Comparison of ENCODE assay signal across 1 cellular context in the genomic region with DNA sequence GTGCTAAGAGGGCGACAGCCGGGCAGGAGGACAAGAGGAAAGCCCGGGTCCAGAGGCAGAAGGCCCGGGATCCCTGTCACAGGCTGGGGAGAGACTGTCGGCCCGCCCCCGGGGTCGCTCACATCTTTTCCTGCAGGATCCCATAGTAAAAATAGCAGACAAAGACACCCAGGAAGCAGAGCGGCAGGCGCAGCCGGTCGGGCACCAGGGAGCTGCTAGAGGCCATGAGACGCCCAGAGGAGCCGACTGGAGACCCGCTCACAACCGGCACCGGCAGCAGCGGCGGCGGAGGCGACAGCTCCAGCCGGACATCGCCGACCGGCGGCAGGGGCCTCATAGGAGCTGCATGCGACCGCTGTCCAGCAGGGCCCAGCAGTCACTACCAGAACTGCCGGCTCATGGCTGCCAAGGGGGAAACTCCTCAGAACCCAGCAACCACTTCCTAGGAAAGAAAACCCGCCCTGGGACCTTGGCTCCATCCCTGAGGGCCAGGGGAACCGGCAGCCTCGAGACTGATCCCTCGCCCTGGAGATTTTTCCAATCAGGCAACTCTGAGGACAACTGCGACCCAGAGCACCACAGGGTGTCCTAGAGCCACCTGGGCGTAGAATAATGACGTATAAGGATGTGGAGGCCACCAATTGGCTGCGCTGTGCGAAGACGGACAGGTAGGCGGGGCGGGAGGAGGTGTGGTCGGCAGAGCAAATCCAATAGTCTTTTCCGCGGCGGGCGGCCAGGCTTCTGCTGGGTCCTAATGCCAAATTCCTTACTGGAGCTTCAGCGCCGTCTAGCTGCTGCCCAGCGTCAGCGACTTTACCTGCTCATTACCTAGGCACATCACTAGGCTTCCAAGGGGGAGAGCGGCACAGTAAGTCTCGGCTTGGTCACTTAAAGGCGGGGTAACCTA.
A peak's percentile ranks its signal among the peaks of the same experiment; 100 is the strongest.
TF ChIP-seq lines count a peak whose summit lies in the region.

A gene with protein sequence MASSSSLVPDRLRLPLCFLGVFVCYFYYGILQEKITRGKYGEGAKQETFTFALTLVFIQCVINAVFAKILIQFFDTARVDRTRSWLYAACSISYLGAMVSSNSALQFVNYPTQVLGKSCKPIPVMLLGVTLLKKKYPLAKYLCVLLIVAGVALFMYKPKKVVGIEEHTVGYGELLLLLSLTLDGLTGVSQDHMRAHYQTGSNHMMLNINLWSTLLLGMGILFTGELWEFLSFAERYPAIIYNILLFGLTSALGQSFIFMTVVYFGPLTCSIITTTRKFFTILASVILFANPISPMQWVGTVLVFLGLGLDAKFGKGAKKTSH (minus strand): TSS at position 357 of the 907 bp plus-strand sequence. CDS start 131 bp downstream, at position 226.

TF ChIP-seq in HepG2, 621 proteins besides CTCF, POLR2A, EP300 and RAD21 (continued from another document and continues in another):
- TF ChIP-seq, protein P1, sequence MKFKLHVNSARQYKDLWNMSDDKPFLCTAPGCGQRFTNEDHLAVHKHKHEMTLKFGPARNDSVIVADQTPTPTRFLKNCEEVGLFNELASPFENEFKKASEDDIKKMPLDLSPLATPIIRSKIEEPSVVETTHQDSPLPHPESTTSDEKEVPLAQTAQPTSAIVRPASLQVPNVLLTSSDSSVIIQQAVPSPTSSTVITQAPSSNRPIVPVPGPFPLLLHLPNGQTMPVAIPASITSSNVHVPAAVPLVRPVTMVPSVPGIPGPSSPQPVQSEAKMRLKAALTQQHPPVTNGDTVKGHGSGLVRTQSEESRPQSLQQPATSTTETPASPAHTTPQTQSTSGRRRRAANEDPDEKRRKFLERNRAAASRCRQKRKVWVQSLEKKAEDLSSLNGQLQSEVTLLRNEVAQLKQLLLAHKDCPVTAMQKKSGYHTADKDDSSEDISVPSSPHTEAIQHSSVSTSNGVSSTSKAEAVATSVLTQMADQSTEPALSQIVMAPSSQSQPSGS (CRISPR knock-in tag; IDR thresholded peaks at IDR 0.05) = peak; percentile 56
- no peak for TF ChIP-seq ZNF562 (CRISPR knock-in tag; IDR thresholded peaks at IDR 0.05; ENCODE audit: borderline replicate concordance)
- TF ChIP-seq, protein P2, sequence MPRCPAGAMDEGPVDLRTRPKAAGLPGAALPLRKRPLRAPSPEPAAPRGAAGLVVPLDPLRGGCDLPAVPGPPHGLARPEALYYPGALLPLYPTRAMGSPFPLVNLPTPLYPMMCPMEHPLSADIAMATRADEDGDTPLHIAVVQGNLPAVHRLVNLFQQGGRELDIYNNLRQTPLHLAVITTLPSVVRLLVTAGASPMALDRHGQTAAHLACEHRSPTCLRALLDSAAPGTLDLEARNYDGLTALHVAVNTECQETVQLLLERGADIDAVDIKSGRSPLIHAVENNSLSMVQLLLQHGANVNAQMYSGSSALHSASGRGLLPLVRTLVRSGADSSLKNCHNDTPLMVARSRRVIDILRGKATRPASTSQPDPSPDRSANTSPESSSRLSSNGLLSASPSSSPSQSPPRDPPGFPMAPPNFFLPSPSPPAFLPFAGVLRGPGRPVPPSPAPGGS (CRISPR knock-in tag; IDR thresholded peaks at IDR 0.05) = peak; percentile 68; the same call in 1 of the 2 replicates
- no peak for TF ChIP-seq ZSCAN25 (CRISPR knock-in tag; IDR thresholded peaks at IDR 0.05)
- peak; percentile 30 for TF ChIP-seq TBL1XR1 (IDR thresholded peaks at IDR 0.05; ENCODE audit: borderline replicate concordance, low read length, partially characterized antibody)
- TF ChIP-seq MAFK (conservative IDR thresholded peaks at IDR 0.05 in 1 of 2, IDR thresholded peaks at IDR 0.05 in 1 of 2; ENCODE audit: low read length in 2 of 2) = 0 out of 4 replicates have a peak, but pooled peaks of 1 of the 2 experiments have one; percentile 3
- no peak for TF ChIP-seq RAD51 (IDR thresholded peaks at IDR 0.05; ENCODE audit: borderline replicate concordance)
- TF ChIP-seq ZNF850 (CRISPR knock-in tag; conservative IDR thresholded peaks at IDR 0.05) = 0 out of 2 replicates have a peak, but pooled peaks have one; percentile 46
- TF ChIP-seq ZC3H13 (CRISPR knock-in tag; IDR thresholded peaks at IDR 0.05) = no peak
- peak; percentile 71; the same call in 1 of the 2 replicates for TF ChIP-seq NCOR1 (IDR thresholded peaks at IDR 0.05; ENCODE audit: borderline replicate concordance, low read length)
- peak; percentile 95 for TF ChIP-seq RBFOX2 (IDR thresholded peaks at IDR 0.05; ENCODE audit: low read depth, low read length)
- TF ChIP-seq, protein P3, sequence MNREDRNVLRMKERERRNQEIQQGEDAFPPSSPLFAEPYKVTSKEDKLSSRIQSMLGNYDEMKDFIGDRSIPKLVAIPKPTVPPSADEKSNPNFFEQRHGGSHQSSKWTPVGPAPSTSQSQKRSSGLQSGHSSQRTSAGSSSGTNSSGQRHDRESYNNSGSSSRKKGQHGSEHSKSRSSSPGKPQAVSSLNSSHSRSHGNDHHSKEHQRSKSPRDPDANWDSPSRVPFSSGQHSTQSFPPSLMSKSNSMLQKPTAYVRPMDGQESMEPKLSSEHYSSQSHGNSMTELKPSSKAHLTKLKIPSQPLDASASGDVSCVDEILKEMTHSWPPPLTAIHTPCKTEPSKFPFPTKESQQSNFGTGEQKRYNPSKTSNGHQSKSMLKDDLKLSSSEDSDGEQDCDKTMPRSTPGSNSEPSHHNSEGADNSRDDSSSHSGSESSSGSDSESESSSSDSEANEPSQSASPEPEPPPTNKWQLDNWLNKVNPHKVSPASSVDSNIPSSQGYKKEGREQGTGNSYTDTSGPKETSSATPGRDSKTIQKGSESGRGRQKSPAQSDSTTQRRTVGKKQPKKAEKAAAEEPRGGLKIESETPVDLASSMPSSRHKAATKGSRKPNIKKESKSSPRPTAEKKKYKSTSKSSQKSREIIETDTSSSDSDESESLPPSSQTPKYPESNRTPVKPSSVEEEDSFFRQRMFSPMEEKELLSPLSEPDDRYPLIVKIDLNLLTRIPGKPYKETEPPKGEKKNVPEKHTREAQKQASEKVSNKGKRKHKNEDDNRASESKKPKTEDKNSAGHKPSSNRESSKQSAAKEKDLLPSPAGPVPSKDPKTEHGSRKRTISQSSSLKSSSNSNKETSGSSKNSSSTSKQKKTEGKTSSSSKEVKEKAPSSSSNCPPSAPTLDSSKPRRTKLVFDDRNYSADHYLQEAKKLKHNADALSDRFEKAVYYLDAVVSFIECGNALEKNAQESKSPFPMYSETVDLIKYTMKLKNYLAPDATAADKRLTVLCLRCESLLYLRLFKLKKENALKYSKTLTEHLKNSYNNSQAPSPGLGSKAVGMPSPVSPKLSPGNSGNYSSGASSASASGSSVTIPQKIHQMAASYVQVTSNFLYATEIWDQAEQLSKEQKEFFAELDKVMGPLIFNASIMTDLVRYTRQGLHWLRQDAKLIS (CRISPR knock-in tag; IDR thresholded peaks at IDR 0.05) = no peak; the same call in 1 of the 2 replicates
- TF ChIP-seq FOSL1 (CRISPR knock-in tag; IDR thresholded peaks at IDR 0.05; ENCODE audit: borderline replicate concordance) = no peak; the same call in 1 of the 2 replicates
- TF ChIP-seq, protein P4, sequence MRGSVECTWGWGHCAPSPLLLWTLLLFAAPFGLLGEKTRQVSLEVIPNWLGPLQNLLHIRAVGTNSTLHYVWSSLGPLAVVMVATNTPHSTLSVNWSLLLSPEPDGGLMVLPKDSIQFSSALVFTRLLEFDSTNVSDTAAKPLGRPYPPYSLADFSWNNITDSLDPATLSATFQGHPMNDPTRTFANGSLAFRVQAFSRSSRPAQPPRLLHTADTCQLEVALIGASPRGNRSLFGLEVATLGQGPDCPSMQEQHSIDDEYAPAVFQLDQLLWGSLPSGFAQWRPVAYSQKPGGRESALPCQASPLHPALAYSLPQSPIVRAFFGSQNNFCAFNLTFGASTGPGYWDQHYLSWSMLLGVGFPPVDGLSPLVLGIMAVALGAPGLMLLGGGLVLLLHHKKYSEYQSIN (CRISPR knock-in tag; IDR thresholded peaks at IDR 0.05; ENCODE audit: borderline replicate concordance) = no peak
- peak; percentile 79 for TF ChIP-seq GTF3A (CRISPR knock-in tag; conservative IDR thresholded peaks at IDR 0.05)
- no peak for TF ChIP-seq KDM6A (CRISPR knock-in tag; IDR thresholded peaks at IDR 0.05; ENCODE audit: low read depth)
- TF ChIP-seq, protein P5, sequence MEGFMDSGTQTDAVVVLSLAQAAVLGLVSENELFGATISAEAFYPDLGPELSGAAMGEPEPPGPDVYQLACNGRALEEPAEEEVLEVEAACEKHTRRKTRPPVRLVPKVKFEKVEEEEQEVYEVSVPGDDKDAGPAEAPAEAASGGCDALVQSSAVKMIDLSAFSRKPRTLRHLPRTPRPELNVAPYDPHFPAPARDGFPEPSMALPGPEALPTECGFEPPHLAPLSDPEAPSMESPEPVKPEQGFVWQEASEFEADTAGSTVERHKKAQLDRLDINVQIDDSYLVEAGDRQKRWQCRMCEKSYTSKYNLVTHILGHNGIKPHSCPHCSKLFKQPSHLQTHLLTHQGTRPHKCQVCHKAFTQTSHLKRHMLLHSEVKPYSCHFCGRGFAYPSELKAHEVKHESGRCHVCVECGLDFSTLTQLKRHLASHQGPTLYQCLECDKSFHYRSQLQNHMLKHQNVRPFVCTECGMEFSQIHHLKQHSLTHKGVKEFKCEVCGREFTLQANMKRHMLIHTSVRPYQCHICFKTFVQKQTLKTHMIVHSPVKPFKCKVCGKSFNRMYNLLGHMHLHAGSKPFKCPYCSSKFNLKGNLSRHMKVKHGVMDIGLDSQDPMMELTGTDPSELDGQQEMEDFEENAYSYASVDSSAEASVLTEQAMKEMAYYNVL (CRISPR knock-in tag; IDR thresholded peaks at IDR 0.05; ENCODE audit: borderline replicate concordance) = no peak; the same call in 1 of the 2 replicates
- TF ChIP-seq, protein P6, sequence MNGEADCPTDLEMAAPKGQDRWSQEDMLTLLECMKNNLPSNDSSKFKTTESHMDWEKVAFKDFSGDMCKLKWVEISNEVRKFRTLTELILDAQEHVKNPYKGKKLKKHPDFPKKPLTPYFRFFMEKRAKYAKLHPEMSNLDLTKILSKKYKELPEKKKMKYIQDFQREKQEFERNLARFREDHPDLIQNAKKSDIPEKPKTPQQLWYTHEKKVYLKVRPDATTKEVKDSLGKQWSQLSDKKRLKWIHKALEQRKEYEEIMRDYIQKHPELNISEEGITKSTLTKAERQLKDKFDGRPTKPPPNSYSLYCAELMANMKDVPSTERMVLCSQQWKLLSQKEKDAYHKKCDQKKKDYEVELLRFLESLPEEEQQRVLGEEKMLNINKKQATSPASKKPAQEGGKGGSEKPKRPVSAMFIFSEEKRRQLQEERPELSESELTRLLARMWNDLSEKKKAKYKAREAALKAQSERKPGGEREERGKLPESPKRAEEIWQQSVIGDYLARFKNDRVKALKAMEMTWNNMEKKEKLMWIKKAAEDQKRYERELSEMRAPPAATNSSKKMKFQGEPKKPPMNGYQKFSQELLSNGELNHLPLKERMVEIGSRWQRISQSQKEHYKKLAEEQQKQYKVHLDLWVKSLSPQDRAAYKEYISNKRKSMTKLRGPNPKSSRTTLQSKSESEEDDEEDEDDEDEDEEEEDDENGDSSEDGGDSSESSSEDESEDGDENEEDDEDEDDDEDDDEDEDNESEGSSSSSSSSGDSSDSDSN (CRISPR knock-in tag; IDR thresholded peaks at IDR 0.05) = peak; percentile 75
- TF ChIP-seq ZNF10 (CRISPR knock-in tag; IDR thresholded peaks at IDR 0.05; ENCODE audit: borderline replicate concordance, low read depth) = no peak
- TF ChIP-seq ARHGAP35 (CRISPR knock-in tag; IDR thresholded peaks at IDR 0.05; ENCODE audit: borderline replicate concordance) = 0 out of 2 replicates have a peak, but pooled peaks have one; percentile 35
- no peak; the same call in 1 of the 2 replicates for TF ChIP-seq ATF7-NPFF (CRISPR knock-in tag; IDR thresholded peaks at IDR 0.05; ENCODE audit: low read depth)
- TF ChIP-seq, protein P7, sequence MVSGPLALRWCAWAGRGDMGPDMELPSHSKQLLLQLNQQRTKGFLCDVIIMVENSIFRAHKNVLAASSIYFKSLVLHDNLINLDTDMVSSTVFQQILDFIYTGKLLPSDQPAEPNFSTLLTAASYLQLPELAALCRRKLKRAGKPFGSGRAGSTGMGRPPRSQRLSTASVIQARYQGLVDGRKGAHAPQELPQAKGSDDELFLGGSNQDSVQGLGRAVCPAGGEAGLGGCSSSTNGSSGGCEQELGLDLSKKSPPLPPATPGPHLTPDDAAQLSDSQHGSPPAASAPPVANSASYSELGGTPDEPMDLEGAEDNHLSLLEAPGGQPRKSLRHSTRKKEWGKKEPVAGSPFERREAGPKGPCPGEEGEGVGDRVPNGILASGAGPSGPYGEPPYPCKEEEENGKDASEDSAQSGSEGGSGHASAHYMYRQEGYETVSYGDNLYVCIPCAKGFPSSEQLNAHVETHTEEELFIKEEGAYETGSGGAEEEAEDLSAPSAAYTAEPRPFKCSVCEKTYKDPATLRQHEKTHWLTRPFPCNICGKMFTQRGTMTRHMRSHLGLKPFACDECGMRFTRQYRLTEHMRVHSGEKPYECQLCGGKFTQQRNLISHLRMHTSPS (CRISPR knock-in tag; IDR thresholded peaks at IDR 0.05; ENCODE audit: low read depth) = peak; percentile 69; the same call in 1 of the 2 replicates
- TF ChIP-seq NFYB (CRISPR knock-in tag; IDR thresholded peaks at IDR 0.05) = peak; percentile 93
- TF ChIP-seq, protein P8, sequence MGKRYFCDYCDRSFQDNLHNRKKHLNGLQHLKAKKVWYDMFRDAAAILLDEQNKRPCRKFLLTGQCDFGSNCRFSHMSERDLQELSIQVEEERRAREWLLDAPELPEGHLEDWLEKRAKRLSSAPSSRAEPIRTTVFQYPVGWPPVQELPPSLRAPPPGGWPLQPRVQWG (CRISPR knock-in tag; IDR thresholded peaks at IDR 0.05; ENCODE audit: borderline replicate concordance, low read depth) = no peak
- TF ChIP-seq, protein P9, sequence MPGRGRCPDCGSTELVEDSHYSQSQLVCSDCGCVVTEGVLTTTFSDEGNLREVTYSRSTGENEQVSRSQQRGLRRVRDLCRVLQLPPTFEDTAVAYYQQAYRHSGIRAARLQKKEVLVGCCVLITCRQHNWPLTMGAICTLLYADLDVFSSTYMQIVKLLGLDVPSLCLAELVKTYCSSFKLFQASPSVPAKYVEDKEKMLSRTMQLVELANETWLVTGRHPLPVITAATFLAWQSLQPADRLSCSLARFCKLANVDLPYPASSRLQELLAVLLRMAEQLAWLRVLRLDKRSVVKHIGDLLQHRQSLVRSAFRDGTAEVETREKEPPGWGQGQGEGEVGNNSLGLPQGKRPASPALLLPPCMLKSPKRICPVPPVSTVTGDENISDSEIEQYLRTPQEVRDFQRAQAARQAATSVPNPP (CRISPR knock-in tag; IDR thresholded peaks at IDR 0.05) = no peak
- 0 out of 2 replicates have a peak, but pooled peaks have one; percentile 92 for TF ChIP-seq SSRP1 (CRISPR knock-in tag; IDR thresholded peaks at IDR 0.05)
- TF ChIP-seq ZBTB3 (CRISPR knock-in tag; IDR thresholded peaks at IDR 0.05; ENCODE audit: borderline replicate concordance, low read depth) = no peak
- TF ChIP-seq, protein P10, sequence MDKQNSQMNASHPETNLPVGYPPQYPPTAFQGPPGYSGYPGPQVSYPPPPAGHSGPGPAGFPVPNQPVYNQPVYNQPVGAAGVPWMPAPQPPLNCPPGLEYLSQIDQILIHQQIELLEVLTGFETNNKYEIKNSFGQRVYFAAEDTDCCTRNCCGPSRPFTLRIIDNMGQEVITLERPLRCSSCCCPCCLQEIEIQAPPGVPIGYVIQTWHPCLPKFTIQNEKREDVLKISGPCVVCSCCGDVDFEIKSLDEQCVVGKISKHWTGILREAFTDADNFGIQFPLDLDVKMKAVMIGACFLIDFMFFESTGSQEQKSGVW (CRISPR knock-in tag; IDR thresholded peaks at IDR 0.05; ENCODE audit: borderline replicate concordance) = no peak
- no peak for TF ChIP-seq HMGA1 (CRISPR knock-in tag; conservative IDR thresholded peaks at IDR 0.05)
- no peak; the same call in 1 of the 2 replicates for TF ChIP-seq ZSCAN29 (CRISPR knock-in tag; conservative IDR thresholded peaks at IDR 0.05)
- TF ChIP-seq ZFX (CRISPR knock-in tag; IDR thresholded peaks at IDR 0.05; ENCODE audit: low read depth) = peak; percentile 74; the same call in 1 of the 2 replicates
